Comparison of ENCODE assay signal across 8 cellular contexts in genomic region chr10:132516771-132517725, GRCh38. TPM values are rescaled to one million over a fixed set of nuclear protein-coding genes. Genes with fewer than 3 reads are reported as not detected.
A peak's percentile ranks its signal among the peaks of the same experiment; 100 is the strongest.
DNase-seq lines count a peak whose midpoint lies in the region; ATAC-seq and TF ChIP-seq lines count a peak whose summit lies in the region.

No MANE protein-coding gene starts in this region.

- H3K23ac ChIP-seq in mesenchymal stem cell (ENCODE audit: low read length in 2 of 2), result peak overlapping the region in 1 of 2 experiments; percentile 74

- H3K4me1 ChIP-seq in mesenchymal stem cell (ENCODE audit: control insufficient read depth, insufficient read depth, low read depth, low read length) (peaks cover 45% of the 10 kb centered on the region), urinary bladder (ENCODE audit: insufficient read depth) (no peaks in the 10 kb centered on the region)

- peak overlapping the region; percentile 85 to 93 for H3K4ac ChIP-seq in mesenchymal stem cell (ENCODE audit: low read depth in 1 of 2, low read length in 2 of 2)

- no peak overlapping the region for H2AK5ac ChIP-seq in mesenchymal stem cell (ENCODE audit: low read length, severe bottlenecking)

- H3K4me3 ChIP-seq in epithelial cell of esophagus (ENCODE audit: low read length) (no peak overlapping the region), mesenchymal stem cell (ENCODE audit: insufficient read depth in 1 of 2, low read depth in 1 of 2, low read length in 2 of 2) (peak overlapping the region in 1 of 2 experiments; percentile 50), urinary bladder (ENCODE audit: low read depth, low read length) (no peak overlapping the region)

- DNase-seq in ELF-1 (ENCODE audit: low read depth, low spot score) (peak; percentile 86), OCI-M1 (lab: John Stamatoyannopoulos, UW) (peak; percentile 6), epithelial cell of esophagus (ENCODE audit: low read depth) (peak; percentile 64), mesenchymal stem cell (peak; percentile 98)

- H3K27ac ChIP-seq in mesenchymal stem cell (ENCODE audit: low read length, poor library complexity, severe bottlenecking) (no peak overlapping the region), urinary bladder (ENCODE audit: low read depth) (peak overlapping the region; percentile 70)

- H2BK120ac ChIP-seq in mesenchymal stem cell (ENCODE audit: low read depth, low read length), result peak overlapping the region; percentile 93

- peak overlapping the region; percentile 65 to 99 for H2BK12ac ChIP-seq in mesenchymal stem cell (ENCODE audit: low read length in 2 of 2)

- H3K27me3 ChIP-seq in mesenchymal stem cell (ENCODE audit: control insufficient read depth in 1 of 2, insufficient read depth in 1 of 2, low read length in 2 of 2), result peaks cover 0 to 3% of the 10 kb centered on the region in 2 experiments

- peak overlapping the region; percentile 92 for H4K8ac ChIP-seq in mesenchymal stem cell (ENCODE audit: low read length)

- 16% methylated on average over 37 of the region's 37 CpGs for WGBS in mesenchymal stem cell
- WGBS in urinary bladder, result 20% methylated on average over 37 of the region's 37 CpGs

- TF ChIP-seq CTCF in epithelial cell of esophagus (IDR thresholded peaks at IDR 0.05; ENCODE audit: insufficient read depth, low read depth, low read length, missing control alignments), result no peak

- peak overlapping the region; percentile 54 for H3K4me2 ChIP-seq in mesenchymal stem cell (ENCODE audit: low read length, poor library complexity, severe bottlenecking)

- H3K14ac ChIP-seq in mesenchymal stem cell (ENCODE audit: low read length in 2 of 2), result peak overlapping the region in 1 of 2 experiments; percentile 68

- H3K36me3 ChIP-seq in mesenchymal stem cell (ENCODE audit: control insufficient read depth in 1 of 2, insufficient read depth in 2 of 2, low read depth in 1 of 2, low read length in 2 of 2), result no peaks in the 10 kb centered on the region
- no peaks in the 10 kb centered on the region for H3K36me3 ChIP-seq in urinary bladder (ENCODE audit: insufficient read depth)

- H3K18ac ChIP-seq in mesenchymal stem cell (ENCODE audit: low read depth in 1 of 2, low read length in 2 of 2), result peak overlapping the region; percentile 86 to 100

- no peak overlapping the region for H2BK5ac ChIP-seq in mesenchymal stem cell (ENCODE audit: low read depth, low read length, poor library complexity, severe bottlenecking)

- peak overlapping the region; percentile 94 for H2BK15ac ChIP-seq in mesenchymal stem cell (ENCODE audit: low read depth, poor library complexity, severe bottlenecking)

- peaks cover 7% of the 10 kb centered on the region for H3K9me3 ChIP-seq in mesenchymal stem cell (ENCODE audit: control insufficient read depth, low read length)

- no peak for ATAC-seq in HG02798 (IDR thresholded peaks at IDR 0.05; ENCODE audit: poor library complexity, unreplicated experiment)
- no peak for ATAC-seq in GM18498 (IDR thresholded peaks at IDR 0.05; ENCODE audit: unreplicated experiment)
- no peak for ATAC-seq in HG03045 (IDR thresholded peaks at IDR 0.05; ENCODE audit: unreplicated experiment)

- H2AFZ ChIP-seq in mesenchymal stem cell (ENCODE audit: low read depth, low read length), result peak overlapping the region; percentile 29

- H3K79me1 ChIP-seq in mesenchymal stem cell (replicated peaks; ENCODE audit: low read length, poor library complexity, severe bottlenecking), result no peaks in the 10 kb centered on the region

- peak overlapping the region; percentile 80 for H3K9ac ChIP-seq in mesenchymal stem cell (ENCODE audit: low read length)

- H4K91ac ChIP-seq in mesenchymal stem cell (ENCODE audit: low read length), result peak overlapping the region; percentile 98

RNA-seq across cellular contexts. Expression of gene INPP5A, which starts 20.5 kb away (rescaled TPM):
- 31.4 TPM for polyA plus RNA-seq in mesenchymal stem cell (2013, experiment 1 of 2)
- polyA plus RNA-seq in mesenchymal stem cell (2013, experiment 2 of 2), result 32.2 TPM
- total RNA-seq in urinary bladder, result 61.0 TPM
- 66.2 TPM for polyA plus RNA-seq in urinary bladder

Comparison
In these comparisons a context has a peak if more than half of its experiments do, and no peak if none do; other contexts are left out.
1. DNase-seq: peak in every context shown above with its lines; median percentile 98 in mesenchymal stem cell; 86 in ELF-1; 64 in epithelial cell of esophagus; 6 in OCI-M1.